Comparison of ENCODE assay signal across 9 cellular contexts in the genomic region with DNA sequence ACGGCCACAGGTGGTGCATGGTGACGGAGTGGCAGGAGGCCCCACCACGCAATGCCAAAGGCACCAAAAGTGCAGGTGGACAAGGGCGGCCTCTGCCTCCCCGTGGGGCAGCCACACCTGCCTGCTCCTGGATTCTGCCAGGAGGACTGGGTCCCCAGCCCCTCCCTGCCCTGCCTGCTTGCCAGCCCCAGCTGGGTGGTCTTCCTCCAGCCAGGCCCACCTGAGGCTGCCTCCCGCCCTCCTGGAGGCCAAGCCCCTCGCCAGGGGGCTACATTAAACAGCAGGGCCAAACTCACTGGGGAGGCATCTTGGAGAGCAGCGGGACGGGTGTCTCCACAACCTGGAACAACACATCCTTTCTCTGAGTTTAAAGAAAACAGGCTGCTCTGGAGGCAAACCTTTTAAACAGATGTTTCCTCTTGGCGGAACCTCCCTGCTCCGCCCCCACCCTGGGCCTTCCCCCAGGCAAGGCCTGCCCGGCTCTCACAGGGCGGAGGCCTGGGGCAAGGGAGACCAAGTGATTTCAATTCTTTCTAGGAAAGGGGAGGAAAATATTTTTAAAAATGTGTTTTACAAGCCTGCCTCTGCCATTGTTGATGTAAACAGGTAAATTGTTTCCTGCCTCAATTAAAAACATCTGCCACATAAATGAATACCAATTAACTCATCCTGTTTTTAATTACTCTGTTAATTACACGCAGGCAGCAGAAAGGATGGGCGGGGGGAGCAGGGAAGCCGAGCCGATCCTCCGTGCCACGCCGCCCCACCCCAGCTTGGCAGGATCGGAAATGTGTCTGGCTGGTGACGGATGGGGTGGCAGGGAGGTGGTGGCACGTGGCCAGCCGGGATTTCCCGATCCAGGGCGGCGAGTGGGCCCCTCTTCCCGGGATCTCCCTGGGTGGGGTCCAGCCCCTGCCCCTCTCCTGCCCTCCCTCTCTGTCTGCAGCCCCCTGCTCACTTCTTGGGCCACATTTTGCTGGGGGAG. TPM values are rescaled to one million over a fixed set of nuclear protein-coding genes. Genes with fewer than 3 reads are reported as not detected.
DNase-seq lines count a peak whose midpoint lies in the region; ATAC-seq and TF ChIP-seq lines count a peak whose summit lies in the region.
"Had no signal": no experiment of that assay in that cellular context is flagged by ENCODE, and none has a peak within 500 bp of the region (broad histone marks: within the 10 kb centered on the region; RNA-seq: fewer than 3 reads in every experiment).

No MANE protein-coding gene starts in this region.

- no peak for TF ChIP-seq EP300 in SK-N-SH (IDR thresholded peaks at IDR 0.05; ENCODE audit: borderline replicate concordance in 1 of 2, low read depth in 1 of 2, low read length in 1 of 2)

- DNase-seq in DMS53 (lab: John Stamatoyannopoulos, UW) (peak; percentile 49), DMS53 treated with DMSO at 0.1 percent for 48 hours (lab: John Stamatoyannopoulos, UW; ENCODE audit: unreplicated experiment) (no peak), SK-N-SH (peak; percentile 88), foreskin keratinocyte (peak; percentile 21 to 26), MV-4-11 (lab: John Stamatoyannopoulos, UW) (no peak), mesendoderm (no peak)
- peak; percentile 38 for DNase-seq in stimulated activated naive CD8-positive, alpha-beta T cell treated with anti-CD3 and anti-CD28 coated beads, Interleukin-15, Interleukin-2, amounts not matched to agents 100 U/mL and 50 U/mL, for 24 hours

- H2BK15ac ChIP-seq in mesendoderm (replicated peaks; ENCODE audit: low read depth) = no peak overlapping the region

- no peak overlapping the region for H3K18ac ChIP-seq in mesendoderm (ENCODE audit: low read length)

- H2AFZ ChIP-seq in SK-N-SH (ENCODE audit: low read depth) = no peak overlapping the region

- H3K4ac ChIP-seq in mesendoderm (ENCODE audit: low read depth, low read length) = no peak overlapping the region

- no peaks in the 10 kb centered on the region for H3K79me2 ChIP-seq in SK-N-SH (ENCODE audit: insufficient read depth)
- no peaks in the 10 kb centered on the region for H3K79me2 ChIP-seq in mesendoderm (ENCODE audit: control insufficient read depth, insufficient read depth, low read length)

- H3K9ac ChIP-seq in SK-N-SH (no peak overlapping the region; the same call in 1 of the 2 replicates), mesendoderm (ENCODE audit: low read length) (no peak overlapping the region)

- peaks cover 3% of the 10 kb centered on the region; the same call in 1 of the 2 replicates for H3K27me3 ChIP-seq in SK-N-SH (ENCODE audit: insufficient read depth)
- H3K27me3 ChIP-seq in foreskin keratinocyte = peaks cover 4% of the 10 kb centered on the region
- no peaks in the 10 kb centered on the region for H3K27me3 ChIP-seq in mesendoderm (ENCODE audit: insufficient read depth, low read length, poor library complexity)

- H3K56ac ChIP-seq in mesendoderm (ENCODE audit: low read length) = no peak overlapping the region

- no peak overlapping the region for H4K8ac ChIP-seq in mesendoderm (ENCODE audit: low read depth, low read length)

- TF ChIP-seq RAD21 in SK-N-SH (IDR thresholded peaks at IDR 0.05; ENCODE audit: low read length) = no peak

- H3K9me3 ChIP-seq in SK-N-SH = no peaks in the 10 kb centered on the region

- no peaks in the 10 kb centered on the region for H3K79me1 ChIP-seq in mesendoderm (ENCODE audit: low read length)

- ATAC-seq in foreskin keratinocyte (peak; percentile 9), GM19351 (IDR thresholded peaks at IDR 0.05; ENCODE audit: unreplicated experiment) (no peak)
- ATAC-seq in stimulated activated naive CD8-positive, alpha-beta T cell treated with anti-CD3 and anti-CD28 coated beads, Interleukin-15, Interleukin-2, amounts not matched to agents 100 U/mL and 50 U/mL, for 24 hours = no peak

- WGBS in SK-N-SH (ENCODE audit: low lambda C conversion rate) = 18% methylated on average over 15 of the region's 28 CpGs
- WGBS in mesendoderm (ENCODE audit: extremely low coverage, insufficient coverage, low lambda C conversion rate) = no CpG with 5 or more reads among the region's 28 CpGs

- TF ChIP-seq CTCF in SK-N-SH (IDR thresholded peaks at IDR 0.05) (no peak), foreskin keratinocyte (conservative IDR thresholded peaks at IDR 0.05) (no peak)

- H4K20me1 ChIP-seq in SK-N-SH (ENCODE audit: insufficient read depth) = no peaks in the 10 kb centered on the region

- H3K4me3 ChIP-seq in SK-N-SH (ENCODE audit: low read depth in 2 of 2, low read length in 1 of 2) (no peak overlapping the region), mesendoderm (ENCODE audit: low read length) (no peak overlapping the region)

- H3K4me2 ChIP-seq in SK-N-SH (no peak overlapping the region), mesendoderm (ENCODE audit: low read length) (no peak overlapping the region)

- H3K27ac ChIP-seq in SK-N-SH (ENCODE audit: low read depth in 2 of 2, low read length in 1 of 2) (no peak overlapping the region), foreskin keratinocyte (peak overlapping the region; percentile 36), mesendoderm (ENCODE audit: low read depth, low read length) (no peak overlapping the region)
- H3K27ac ChIP-seq: 22Rv1 had no signal

- H3K36me3 ChIP-seq in SK-N-SH (replicated peaks in 1 of 2; ENCODE audit: control insufficient read depth in 1 of 2, insufficient read depth in 2 of 2, low read length in 1 of 2) (no peaks in the 10 kb centered on the region), mesendoderm (ENCODE audit: control insufficient read depth, insufficient read depth, low read length) (no peaks in the 10 kb centered on the region)

- no peak overlapping the region for H2BK5ac ChIP-seq in mesendoderm (ENCODE audit: low read length)

- CTCF ChIA-PET in SK-N-SH (lab: Yijun Ruan, JAX) = interaction anchor here (0.6 to 1.1 kb wide), 4 partner anchors 63 to 295 kb away, joined by 3 read pairs; no protein-coding TSS in a partner anchor

- no peaks in the 10 kb centered on the region for H3K9me2 ChIP-seq in SK-N-SH

- no peak overlapping the region for H4K5ac ChIP-seq in mesendoderm (ENCODE audit: low read length)

- H2BK120ac ChIP-seq in mesendoderm (ENCODE audit: low read depth, low read length) = no peak overlapping the region

- H2AK5ac ChIP-seq in mesendoderm (ENCODE audit: low read length) = no peak overlapping the region

- peaks cover 2% of the 10 kb centered on the region for H3F3A ChIP-seq in SK-N-SH (replicated peaks; ENCODE audit: insufficient read depth)

- H3K4me1 ChIP-seq in SK-N-SH (ENCODE audit: control insufficient read depth in 1 of 2, insufficient read depth in 2 of 2, low read depth in 1 of 2, low read length in 1 of 2) = peaks cover 18 to 35% of the 10 kb centered on the region in 2 experiments; a peak in 3 of 4 replicates
- H3K4me1 ChIP-seq in foreskin keratinocyte = peaks cover 17% of the 10 kb centered on the region
- peaks cover 2% of the 10 kb centered on the region for H3K4me1 ChIP-seq in mesendoderm (ENCODE audit: control insufficient read depth, low read depth, low read length)

- no peak overlapping the region for H3K23ac ChIP-seq in mesendoderm (ENCODE audit: low read length)

- POLR2A ChIA-PET in SK-N-SH (lab: Yijun Ruan, JAX) = no interaction called here

TF ChIP-seq in SK-N-SH, 30 proteins besides CTCF, POLR2A, EP300 and RAD21:
- TF ChIP-seq, protein P1, sequence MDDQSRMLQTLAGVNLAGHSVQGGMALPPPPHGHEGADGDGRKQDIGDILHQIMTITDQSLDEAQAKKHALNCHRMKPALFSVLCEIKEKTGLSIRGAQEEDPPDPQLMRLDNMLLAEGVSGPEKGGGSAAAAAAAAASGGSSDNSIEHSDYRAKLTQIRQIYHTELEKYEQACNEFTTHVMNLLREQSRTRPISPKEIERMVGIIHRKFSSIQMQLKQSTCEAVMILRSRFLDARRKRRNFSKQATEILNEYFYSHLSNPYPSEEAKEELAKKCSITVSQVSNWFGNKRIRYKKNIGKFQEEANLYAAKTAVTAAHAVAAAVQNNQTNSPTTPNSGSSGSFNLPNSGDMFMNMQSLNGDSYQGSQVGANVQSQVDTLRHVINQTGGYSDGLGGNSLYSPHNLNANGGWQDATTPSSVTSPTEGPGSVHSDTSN (IDR thresholded peaks at IDR 0.05) = peak; percentile 63
- TF ChIP-seq USF2 (IDR thresholded peaks at IDR 0.05; ENCODE audit: borderline replicate concordance, low read depth, low read length) = no peak
- TF ChIP-seq TAF1 (IDR thresholded peaks at IDR 0.05; ENCODE audit: borderline replicate concordance, low read depth, low read length) = no peak
- peak; percentile 43; the same call in 1 of the 2 replicates for TF ChIP-seq NFIC (IDR thresholded peaks at IDR 0.05; ENCODE audit: borderline replicate concordance)
- peak; percentile 19; the same call in 1 of the 2 replicates for TF ChIP-seq TCF12 (IDR thresholded peaks at IDR 0.05)

RNA-seq across cellular contexts. Expression of gene PABPN1L, which starts 54.5 kb away (rescaled TPM):
- not detected in 2 replicates for polyA plus RNA-seq in SK-N-SH (2012; rRNA removed)
- not detected in 2 replicates for polyA plus RNA-seq in SK-N-SH (2012; cell fraction: cytosol; rRNA removed)
- not detected in 2 replicates for polyA plus RNA-seq in SK-N-SH (2012; cell fraction: nucleus; rRNA removed)
- not detected in 2 replicates for total RNA-seq in foreskin keratinocyte
- not detected in 2 replicates for polyA plus RNA-seq in foreskin keratinocyte
- polyA plus RNA-seq in mesendoderm (2013, experiment 1 of 2) = not detected
- polyA plus RNA-seq in mesendoderm (2013, experiment 2 of 2) = not detected

RNA-seq across cellular contexts. Expression of gene CBFA2T3, which starts 56.1 kb away (rescaled TPM):
- not detected in 2 replicates for polyA plus RNA-seq in SK-N-SH (2012; rRNA removed)
- polyA plus RNA-seq in SK-N-SH (2012; cell fraction: cytosol; rRNA removed) = not detected in 2 replicates
- not detected in 2 replicates for polyA plus RNA-seq in SK-N-SH (2012; cell fraction: nucleus; rRNA removed)
- total RNA-seq in foreskin keratinocyte = 0.18 and 0.20 TPM in 2 replicates
- polyA plus RNA-seq in foreskin keratinocyte = 0.09 and 0.18 TPM in 2 replicates
- 0.20 TPM for polyA plus RNA-seq in mesendoderm (2013, experiment 1 of 2)
- 0.21 TPM for polyA plus RNA-seq in mesendoderm (2013, experiment 2 of 2)

Comparison
In these comparisons a context has a peak if more than half of its experiments do, and no peak if none do; other contexts are left out.
1. DNase-seq: peak in DMS53 (single experiment), SK-N-SH (single experiment), foreskin keratinocyte (2 of 2) and stimulated activated naive CD8-positive, alpha-beta T cell treated with anti-CD3 and anti-CD28 coated beads, Interleukin-15, Interleukin-2, amounts not matched to agents 100 U/mL and 50 U/mL, for 24 hours (single experiment); none in DMS53 treated with DMSO at 0.1 percent for 48 hours (single experiment), MV-4-11 (single experiment) and mesendoderm (single experiment).